8 cellular contexts compared by ENCODE assay signal in genomic region chr22:24525416-24526037, GRCh38. TPM values are rescaled to one million over a fixed set of nuclear protein-coding genes. Genes with fewer than 3 reads are reported as not detected.
DNase-seq lines count a peak whose midpoint lies in the region; ATAC-seq and TF ChIP-seq lines count a peak whose summit lies in the region.

No MANE protein-coding gene starts in this region.

- H3K4me3 Mint-ChIP-seq in T-helper 2 cell treated with Interferon-gamma antibody and Interleukin-4, amounts not matched to agents 5 μg/mL and 100 μg/mL, for 36 hours, result no peak overlapping the region

- H3K36me3 ChIP-seq in DND-41 (ENCODE audit: insufficient read depth, low read length) (no peaks in the 10 kb centered on the region), H7 (replicated peaks; ENCODE audit: control insufficient read depth, insufficient read depth, low read length) (no peaks in the 10 kb centered on the region), spleen (peaks cover 0 to 14% (median 0%) of the 10 kb centered on the region in 6 donors)

- 0 out of 2 replicates have a peak overlapping the region, but pooled peaks have one; percentile 43 for H2AFZ ChIP-seq in DND-41 (ENCODE audit: low read depth, low read length)

- H3K4me1 Mint-ChIP-seq in T-helper 2 cell treated with Interferon-gamma antibody and Interleukin-4, amounts not matched to agents 5 μg/mL and 100 μg/mL, for 36 hours (ENCODE audit: low read depth), result peaks cover 12% of the 10 kb centered on the region

- WGBS in spleen, 5 donors, result 3 to 15% (median 8%) methylated on average over 12 of the region's 12 CpGs

- H3K4me2 ChIP-seq in DND-41 (ENCODE audit: insufficient read depth, low read length), result no peak overlapping the region

- H3K27me3 ChIP-seq in DND-41 (ENCODE audit: insufficient read depth, low read length, poor library complexity) (no peaks in the 10 kb centered on the region), H7 (ENCODE audit: control insufficient read depth, insufficient read depth, low read length) (no peaks in the 10 kb centered on the region), spleen (replicated peaks in 1 of 7) (no peaks in the 10 kb centered on the region)

- H3K9ac ChIP-seq in DND-41 (ENCODE audit: low read depth, low read length), result no peak overlapping the region

- peak; percentile 98 for TF ChIP-seq CTCF in DND-41 (IDR thresholded peaks at IDR 0.05; ENCODE audit: borderline replicate concordance, extremely low read depth, low read length, poor library complexity, severe bottlenecking)
- peak; percentile 86 for TF ChIP-seq CTCF in NB4 (IDR thresholded peaks at IDR 0.05; ENCODE audit: low read depth, low read length)
- peak; percentile 72 to 90 (median 86) for TF ChIP-seq CTCF in spleen (IDR thresholded peaks at IDR 0.05 in 8 of 11, conservative IDR thresholded peaks at IDR 0.05 in 3 of 11)

- H3K36me3 Mint-ChIP-seq in T-helper 2 cell treated with Interferon-gamma antibody and Interleukin-4, amounts not matched to agents 5 μg/mL and 100 μg/mL, for 36 hours (ENCODE audit: low read depth), result no peaks in the 10 kb centered on the region

- intact Hi-C loops in spleen (cut with DNase I; ENCODE audit: low total_unique reads), result no loop called here

- H3K9me3 Mint-ChIP-seq in T-helper 2 cell treated with Interferon-gamma antibody and Interleukin-4, amounts not matched to agents 5 μg/mL and 100 μg/mL, for 36 hours, result no peaks in the 10 kb centered on the region

- no peaks in the 10 kb centered on the region for H3K79me2 ChIP-seq in DND-41 (ENCODE audit: insufficient read depth, low read length)

- TF ChIP-seq POLR2A in NB4 (IDR thresholded peaks at IDR 0.05; ENCODE audit: extremely low read depth, insufficient read length), result no peak
- TF ChIP-seq POLR2A in spleen (IDR thresholded peaks at IDR 0.05), result no peak

- no peaks in the 10 kb centered on the region for H4K20me1 ChIP-seq in DND-41 (ENCODE audit: insufficient read depth, low read length)

- H3K4me1 ChIP-seq in DND-41 (ENCODE audit: insufficient read depth, low read length) (peaks cover 7% of the 10 kb centered on the region), spleen (peaks cover 5 to 28% (median 14%) of the 10 kb centered on the region in 6 donors)

- peak; percentile 84 for DNase-seq in DND-41
- peak; percentile 84 for DNase-seq in H7
- DNase-seq in NB4 (ENCODE audit: low read depth), result peak; percentile 86
- peak; percentile 79 for DNase-seq in T-helper 2 cell treated with Interferon-gamma antibody and Interleukin-4, amounts not matched to agents 5 μg/mL and 100 μg/mL, for 36 hours (ENCODE audit: low spot score)
- peak in 47 of 58 donors; percentile 4 to 74 (median 31) for DNase-seq in anterior cingulate cortex (lab: John Stamatoyannopoulos, UW)
- DNase-seq in hepatic stellate cell (ENCODE audit: low spot score), result peak; percentile 67
- peak; percentile 92 for DNase-seq in spleen

- no peak overlapping the region for H3K27ac Mint-ChIP-seq in T-helper 2 cell treated with Interferon-gamma antibody and Interleukin-4, amounts not matched to agents 5 μg/mL and 100 μg/mL, for 36 hours

- H3K27ac ChIP-seq in DND-41 (ENCODE audit: low read length) (no peak overlapping the region), spleen (no peak overlapping the region)

- H3K9me3 ChIP-seq in DND-41 (ENCODE audit: insufficient read depth, low read length, severe bottlenecking) (no peaks in the 10 kb centered on the region), spleen (no peaks in the 10 kb centered on the region)

- ATAC-seq in DND-41 (ENCODE audit: insufficient read depth, low read depth), result peak; percentile 95
- ATAC-seq in GM21825 (IDR thresholded peaks at IDR 0.05; ENCODE audit: unreplicated experiment), result no peak

- no peak overlapping the region for H3K4me3 ChIP-seq in DND-41 (ENCODE audit: low read depth in 1 of 2, low read length in 2 of 2)
- H3K4me3 ChIP-seq in H7 (ENCODE audit: insufficient read depth, low read depth, low read length), result no peak overlapping the region
- H3K4me3 ChIP-seq in NB4 (ENCODE audit: low read depth, low read length), result no peak overlapping the region
- no peak overlapping the region for H3K4me3 ChIP-seq in spleen

- H3K27me3 Mint-ChIP-seq in T-helper 2 cell treated with Interferon-gamma antibody and Interleukin-4, amounts not matched to agents 5 μg/mL and 100 μg/mL, for 36 hours (ENCODE audit: low read depth), result peaks cover 6% of the 10 kb centered on the region

RNA-seq across cellular contexts. Expression of gene GUCD1, which starts 29.4 kb away (rescaled TPM):
- total RNA-seq in H7 (2014; rRNA removed; shearing (Covaris generic)), result 188 and 209 TPM in 2 replicates
- 100 to 1,000 TPM in 5 of 7 donors, 10 to 100 TPM in 2; 85.4 to 162 (median 112) TPM for total RNA-seq in spleen
- 100 to 1,000 TPM in 2 of 3 donors, 10 to 100 TPM in 1; 82.6 to 108 (median 105) TPM for polyA plus RNA-seq in spleen

RNA-seq across cellular contexts. Expression of gene SNRPD3, which starts 30.3 kb away (rescaled TPM):
- 159 and 166 TPM in 2 replicates for total RNA-seq in H7 (2014; rRNA removed; shearing (Covaris generic))
- 100 to 1,000 TPM in 2 of 7 donors, 10 to 100 TPM in 5; 52.0 to 142 (median 66.3) TPM for total RNA-seq in spleen
- polyA plus RNA-seq in spleen, result 100 to 1,000 TPM in 2 of 3 donors, 10 to 100 TPM in 1; 89.8 to 113 (median 113) TPM

RNA-seq across cellular contexts. Expression of gene UPB1, which starts 30.4 kb away (rescaled TPM):
- total RNA-seq in H7 (2014; rRNA removed; shearing (Covaris generic)), result 0.11 TPM in 1 of 2 replicates, not detected in the other
- total RNA-seq in spleen, result 1 to 10 TPM in 6 of 7 donors, under 1 TPM in 1; 0.92 to 3.9 (median 2.0) TPM
- 1 to 10 TPM in 1 of 3 donors, under 1 TPM in 2; 0.38 to 1.5 (median 0.47) TPM for polyA plus RNA-seq in spleen

Comparison
In these comparisons a context has a peak if more than half of its experiments do, and no peak if none do; other contexts are left out.
1. DNase-seq: peak in every context shown above with its lines; median percentile 92 in spleen; 86 in NB4; 84 in DND-41; 84 in H7; 79 in T-helper 2 cell treated with Interferon-gamma antibody and Interleukin-4, amounts not matched to agents 5 μg/mL and 100 μg/mL, for 36 hours; 67 in hepatic stellate cell; 31 in anterior cingulate cortex.